Comparison of ENCODE assay signal across 1 cellular context in the genomic region with DNA sequence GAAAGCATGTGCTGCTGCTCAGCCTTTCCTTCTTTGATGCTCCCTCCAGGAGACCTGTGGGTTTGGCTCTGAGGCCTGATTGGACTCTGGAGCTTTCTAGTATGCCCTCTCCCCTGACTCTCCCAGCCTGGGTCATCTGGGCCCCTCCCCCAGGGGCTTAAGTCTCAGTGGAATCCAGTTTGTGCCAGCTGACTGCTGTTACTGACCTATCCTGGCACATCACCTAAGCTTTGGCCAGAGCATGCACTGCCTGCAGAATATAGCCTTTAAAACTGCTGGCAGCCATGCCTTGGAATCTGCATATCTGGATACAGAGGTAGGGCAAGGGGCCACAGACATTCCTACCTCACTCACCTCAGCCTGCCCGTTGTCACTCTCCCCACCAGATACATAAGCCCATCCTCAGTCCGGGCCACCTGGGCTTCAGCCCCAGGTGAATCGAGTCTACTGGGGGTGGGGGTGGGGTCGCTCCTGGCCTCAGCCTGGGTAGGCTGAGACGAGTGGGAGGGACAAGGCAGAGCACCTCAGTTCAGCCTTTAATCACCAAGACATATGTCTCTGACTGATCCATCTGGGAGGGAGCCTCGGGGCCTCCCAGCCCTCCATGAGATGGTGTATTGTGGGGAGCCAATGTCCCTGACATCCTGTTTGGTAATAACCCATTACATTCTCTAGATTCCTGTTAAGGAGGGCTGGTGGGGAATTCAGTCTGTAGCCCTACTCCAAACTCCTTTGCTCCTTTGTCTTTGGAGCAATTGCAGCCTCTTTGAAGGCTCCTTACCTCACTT.
TF ChIP-seq lines count a peak whose summit lies in the region.

No MANE protein-coding gene starts in this region.

TF ChIP-seq in SK-N-SH, 30 proteins besides CTCF, POLR2A, EP300 and RAD21:
- TF ChIP-seq MEF2A (IDR thresholded peaks at IDR 0.05; ENCODE audit: borderline replicate concordance, low read depth) (no peak), ELF1 (IDR thresholded peaks at IDR 0.05) (no peak), GATA2 (CRISPR knock-in tag; IDR thresholded peaks at IDR 0.05) (no peak), RCOR1 (IDR thresholded peaks at IDR 0.05; ENCODE audit: low read length) (no peak), RFX5 (IDR thresholded peaks at IDR 0.05; ENCODE audit: low read length) (no peak), TEAD4 (IDR thresholded peaks at IDR 0.05; ENCODE audit: borderline replicate concordance, insufficient read depth) (no peak), GABPA (IDR thresholded peaks at IDR 0.05; ENCODE audit: low read depth) (no peak)
- TF ChIP-seq, protein P1, sequence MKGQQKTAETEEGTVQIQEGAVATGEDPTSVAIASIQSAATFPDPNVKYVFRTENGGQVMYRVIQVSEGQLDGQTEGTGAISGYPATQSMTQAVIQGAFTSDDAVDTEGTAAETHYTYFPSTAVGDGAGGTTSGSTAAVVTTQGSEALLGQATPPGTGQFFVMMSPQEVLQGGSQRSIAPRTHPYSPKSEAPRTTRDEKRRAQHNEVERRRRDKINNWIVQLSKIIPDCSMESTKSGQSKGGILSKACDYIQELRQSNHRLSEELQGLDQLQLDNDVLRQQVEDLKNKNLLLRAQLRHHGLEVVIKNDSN (IDR thresholded peaks at IDR 0.05; ENCODE audit: borderline replicate concordance, low read depth) = no peak
- TF ChIP-seq, protein P2, sequence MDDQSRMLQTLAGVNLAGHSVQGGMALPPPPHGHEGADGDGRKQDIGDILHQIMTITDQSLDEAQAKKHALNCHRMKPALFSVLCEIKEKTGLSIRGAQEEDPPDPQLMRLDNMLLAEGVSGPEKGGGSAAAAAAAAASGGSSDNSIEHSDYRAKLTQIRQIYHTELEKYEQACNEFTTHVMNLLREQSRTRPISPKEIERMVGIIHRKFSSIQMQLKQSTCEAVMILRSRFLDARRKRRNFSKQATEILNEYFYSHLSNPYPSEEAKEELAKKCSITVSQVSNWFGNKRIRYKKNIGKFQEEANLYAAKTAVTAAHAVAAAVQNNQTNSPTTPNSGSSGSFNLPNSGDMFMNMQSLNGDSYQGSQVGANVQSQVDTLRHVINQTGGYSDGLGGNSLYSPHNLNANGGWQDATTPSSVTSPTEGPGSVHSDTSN (IDR thresholded peaks at IDR 0.05) = no peak
